ENCODE assay signal across 1 cellular context in the genomic region with DNA sequence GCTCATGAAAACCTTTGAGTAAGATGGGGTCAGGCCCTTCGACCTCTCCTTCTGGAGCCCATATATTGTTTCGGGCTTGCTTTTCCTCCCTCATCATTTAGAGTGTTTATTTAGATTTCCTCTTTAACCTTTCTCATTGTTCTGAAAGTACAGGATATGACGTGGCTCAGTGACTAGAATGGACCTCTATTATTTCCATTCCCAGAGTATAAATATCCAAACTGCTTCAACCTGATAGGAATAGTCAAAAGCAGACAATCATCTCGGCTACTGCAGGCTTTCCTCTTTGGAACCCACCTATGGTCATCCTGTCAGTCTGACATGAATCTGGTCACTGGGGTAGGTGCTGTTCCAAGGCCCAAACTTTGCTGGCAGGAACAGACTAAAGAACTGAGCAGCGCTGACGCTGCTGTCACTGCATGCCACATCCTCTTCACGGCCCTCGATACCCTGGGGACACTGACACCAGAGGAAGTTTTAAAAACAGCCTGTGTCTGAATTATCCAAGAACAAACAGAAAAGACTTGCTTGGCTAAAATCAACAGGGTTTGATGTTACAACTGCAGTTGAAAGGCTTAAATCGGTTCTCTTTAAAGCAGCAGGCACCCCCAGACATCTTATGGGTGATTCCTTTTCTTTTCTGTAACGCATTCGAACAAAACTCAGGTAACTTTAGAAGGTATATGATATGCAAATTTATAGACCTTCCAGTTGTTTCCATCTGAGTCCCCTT.
A peak's percentile ranks its signal among the peaks of the same experiment; 100 is the strongest.
TF ChIP-seq lines count a peak whose summit lies in the region.

No MANE protein-coding gene starts in this region.

TF ChIP-seq in endothelial cell of umbilical vein, 7 proteins besides CTCF, POLR2A, EP300 and RAD21:
- TF ChIP-seq MAX (IDR thresholded peaks at IDR 0.05; ENCODE audit: insufficient read depth, insufficient read length), result no peak
- TF ChIP-seq JUN (IDR thresholded peaks at IDR 0.05; ENCODE audit: borderline replicate concordance, insufficient read depth, insufficient read length, low read depth), result peak; percentile 87
- TF ChIP-seq FOS (IDR thresholded peaks at IDR 0.05; ENCODE audit: borderline replicate concordance, insufficient read depth, low read length), result peak; percentile 77
- peak; percentile 47 for TF ChIP-seq GATA2 (IDR thresholded peaks at IDR 0.05; ENCODE audit: insufficient read depth, insufficient read length, low read depth, low read length)
- no peak for TF ChIP-seq EZH2 (IDR thresholded peaks at IDR 0.05; ENCODE audit: borderline replicate concordance, low read depth, low read length, severe bottlenecking)
- no peak for TF ChIP-seq MYC (IDR thresholded peaks at IDR 0.05; ENCODE audit: low read depth, low read length)
- peak; percentile 71 for TF ChIP-seq POLR2AphosphoS5 (IDR thresholded peaks at IDR 0.05; ENCODE audit: insufficient read depth, low read depth, low read length)
